In the genomic region with DNA sequence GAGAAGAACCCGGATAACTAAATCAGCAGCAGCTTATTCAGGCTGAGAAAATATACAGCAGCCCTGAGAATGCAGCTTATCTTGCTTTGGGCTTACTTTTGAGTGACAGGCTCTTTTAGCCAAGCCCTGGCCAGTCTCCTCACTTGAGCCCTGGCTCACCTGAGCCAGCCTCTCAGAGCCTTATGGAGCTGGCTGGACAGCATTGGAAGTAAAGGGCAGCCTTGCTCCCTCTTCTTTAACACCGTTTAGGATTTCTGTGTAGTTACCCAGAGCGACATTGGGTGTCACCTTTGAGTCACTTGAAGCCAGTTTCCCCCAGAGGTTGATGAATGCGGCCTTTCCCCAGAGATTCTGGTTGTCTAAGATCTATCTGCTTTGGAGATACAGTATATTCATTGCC, we compare ENCODE assay signal across 8 cellular contexts. TPM values are rescaled to one million over a fixed set of nuclear protein-coding genes. Genes with fewer than 3 reads are reported as not detected.
DNase-seq lines count a peak whose midpoint lies in the region; ATAC-seq and TF ChIP-seq lines count a peak whose summit lies in the region.

No MANE protein-coding gene starts in this region.

- H3K4me3 ChIP-seq in fibroblast of villous mesenchyme (ENCODE audit: low read depth, low read length) = no peak overlapping the region

- DNase-seq in DMS153 (lab: John Stamatoyannopoulos, UW) (peak; percentile 52), NCI-H1092 (lab: John Stamatoyannopoulos, UW) (peak; percentile 34), T1000 (lab: John Stamatoyannopoulos, UW) (peak; percentile 24), fibroblast of villous mesenchyme (ENCODE audit: low read depth) (peak; percentile 49), osteocyte (ENCODE audit: extremely low spot score, unreplicated experiment) (no peak)
- no peak for DNase-seq in activated naive CD4-positive, alpha-beta T cell treated with anti-CD3 and anti-CD28 coated beads, Interleukin-2, amount 50 U/mL, for 16 hours

- no peak overlapping the region for H3K4me3 Mint-ChIP-seq in osteocyte (ENCODE audit: unreplicated experiment)

- H3K4me1 Mint-ChIP-seq in osteocyte (ENCODE audit: unreplicated experiment) = peaks cover 9% of the 10 kb centered on the region

- no peaks in the 10 kb centered on the region for H3K36me3 Mint-ChIP-seq in osteocyte (ENCODE audit: unreplicated experiment)

- ATAC-seq in GM21367 (IDR thresholded peaks at IDR 0.05; ENCODE audit: unreplicated experiment) (peak; percentile 62), HG02970 (IDR thresholded peaks at IDR 0.05; ENCODE audit: low FRiP score, unreplicated experiment) (no peak)

- no peaks in the 10 kb centered on the region for H3K9me3 Mint-ChIP-seq in osteocyte (ENCODE audit: unreplicated experiment)

- peak; percentile 47 for TF ChIP-seq CTCF in fibroblast of villous mesenchyme (IDR thresholded peaks at IDR 0.05; ENCODE audit: insufficient read depth, low read depth, low read length)
- TF ChIP-seq CTCF in osteocyte (IDR thresholded peaks at IDR 0.05) = peak; percentile 58

- H3K27me3 Mint-ChIP-seq in osteocyte (ENCODE audit: unreplicated experiment) = no peaks in the 10 kb centered on the region

- no peak overlapping the region for H3K27ac Mint-ChIP-seq in osteocyte (ENCODE audit: unreplicated experiment)

RNA-seq across cellular contexts. Expression of a gene that starts 7.7 kb away (rescaled TPM):
- total RNA-seq in fibroblast of villous mesenchyme (2.2 and 2.3 TPM in 2 replicates), osteocyte (14.0 and 19.7 TPM in 2 replicates)

RNA-seq across cellular contexts. Expression of a gene that starts 15.5 kb away (rescaled TPM):
- total RNA-seq in fibroblast of villous mesenchyme (not detected in 2 replicates), osteocyte (not detected in 2 replicates)

RNA-seq across cellular contexts. Expression of a gene that starts 27.0 kb away (rescaled TPM):
- 21.6 and 24.2 TPM in 2 replicates for total RNA-seq in fibroblast of villous mesenchyme
- 24.0 and 25.1 TPM in 2 replicates for total RNA-seq in osteocyte

RNA-seq across cellular contexts. Expression of a gene that starts 33.8 kb away (rescaled TPM):
- 104 and 170 TPM in 2 replicates for total RNA-seq in fibroblast of villous mesenchyme
- total RNA-seq in osteocyte = 87.9 and 91.3 TPM in 2 replicates

Comparison
In these comparisons a context has a peak if more than half of its experiments do, and no peak if none do; other contexts are left out.
1. DNase-seq: peak in DMS153 (single experiment), NCI-H1092 (single experiment), T1000 (single experiment) and fibroblast of villous mesenchyme (single experiment); none in osteocyte (single experiment) and activated naive CD4-positive, alpha-beta T cell treated with anti-CD3 and anti-CD28 coated beads, Interleukin-2, amount 50 U/mL, for 16 hours (single experiment).